Comparison of ENCODE assay signal across 8 cellular contexts in the genomic region with DNA sequence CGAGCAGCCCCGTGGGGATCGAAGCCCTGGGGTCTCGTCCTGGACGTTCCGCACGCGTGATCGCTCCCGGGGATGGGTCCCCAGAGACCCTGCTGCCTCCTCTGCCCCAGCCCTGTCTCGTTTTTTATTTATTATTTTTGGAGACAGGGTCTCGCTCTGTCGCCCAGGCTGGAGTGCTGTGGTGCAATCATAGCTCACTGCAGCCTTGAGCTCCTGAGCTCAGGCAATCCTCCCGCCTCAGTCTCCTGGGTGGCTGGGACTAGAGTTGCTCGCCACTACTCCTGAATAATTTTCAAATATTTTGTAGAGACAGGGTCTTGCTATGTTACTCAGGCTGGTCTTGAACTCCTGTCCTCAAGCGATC. TPM values are rescaled to one million over a fixed set of nuclear protein-coding genes. Genes with fewer than 3 reads are reported as not detected.
DNase-seq lines count a peak whose midpoint lies in the region; ATAC-seq and TF ChIP-seq lines count a peak whose summit lies in the region.

No MANE protein-coding gene starts in this region.

- no peaks in the 10 kb centered on the region for H3K27me3 Mint-ChIP-seq in MCF 10A (ENCODE audit: insufficient read depth, unreplicated experiment)
- peaks cover 6 to 7% of the 10 kb centered on the region in 2 donors for H3K27me3 Mint-ChIP-seq in natural killer cell treated with Interleukin-12 subunit alpha and Interleukin-12 subunit beta and Interleukin-15 and Interleukin-18, amount 100 ng/mL, for 72 hours

- no peak for DNase-seq in MCF 10A (ENCODE audit: unreplicated experiment)
- DNase-seq in natural killer cell treated with Interleukin-12 subunit alpha and Interleukin-12 subunit beta and Interleukin-15 and Interleukin-18, amount 100 ng/mL, for 72 hours (ENCODE audit: low spot score), result no peak
- no peak for DNase-seq in HK-2 (ENCODE audit: unreplicated experiment)
- DNase-seq in DMS153 (lab: John Stamatoyannopoulos, UW), result no peak
- no peak for DNase-seq in activated CD8-positive, alpha-beta memory T cell treated with anti-CD3 and anti-CD28 coated beads, Interleukin-2, amount 50 U/mL, for 4 hours
- no peak for DNase-seq in kidney glomerular epithelial cell (lab: John Stamatoyannopoulos, UW)

- peak overlapping the region in 5 of 10 experiments; percentile 31 to 95 (median 78); a peak in 9 of 20 replicates for H3K4me3 ChIP-seq in BLaER1 treated with 17β-estradiol and CSF1 and Interleukin-3, amounts not matched to agents 10 nM and 100 nM

- peak overlapping the region in 2 of 11 experiments; percentile 25 to 53; a peak in 3 of 22 replicates for H3K9ac ChIP-seq in BLaER1 treated with 17β-estradiol and CSF1 and Interleukin-3, amounts not matched to agents 10 nM and 100 nM

- H3K27ac Mint-ChIP-seq in MCF 10A (ENCODE audit: low read depth, unreplicated experiment), result no peak overlapping the region
- H3K27ac Mint-ChIP-seq in natural killer cell treated with Interleukin-12 subunit alpha and Interleukin-12 subunit beta and Interleukin-15 and Interleukin-18, amount 100 ng/mL, for 72 hours, result peak overlapping the region; percentile 22 to 73

- ATAC-seq in HG03175 (IDR thresholded peaks at IDR 0.05; ENCODE audit: unreplicated experiment), result peak; percentile 16
- ATAC-seq in natural killer cell treated with Interleukin-12 subunit alpha and Interleukin-12 subunit beta and Interleukin-15 and Interleukin-18, amount 100 ng/mL, for 72 hours, result no peak

- BruUV-seq in MCF 10A (replicated peaks; lab: Mats Ljungman, UMichigan), result no TSS peak

- peaks cover 41 to 75% (median 66%) of the 10 kb centered on the region in 10 experiments for H3K4me1 ChIP-seq in BLaER1 treated with 17β-estradiol and CSF1 and Interleukin-3, amounts not matched to agents 10 nM and 100 nM

- intact Hi-C loops in MCF 10A (cut with micrococcal nuclease), result loop anchor here (2.0 kb wide), 1 partner anchor 37 kb away; a partner anchor contains a TSS

- no peaks in the 10 kb centered on the region for H3K9me3 ChIP-seq in BLaER1 treated with 17β-estradiol and CSF1 and Interleukin-3, amounts not matched to agents 10 nM and 100 nM (replicated peaks in 1 of 11)

- peak overlapping the region; percentile 59 for H3K4me3 Mint-ChIP-seq in MCF 10A (ENCODE audit: unreplicated experiment)
- peak overlapping the region; percentile 83 for H3K4me3 Mint-ChIP-seq in natural killer cell treated with Interleukin-12 subunit alpha and Interleukin-12 subunit beta and Interleukin-15 and Interleukin-18, amount 100 ng/mL, for 72 hours

- H3K36me3 Mint-ChIP-seq in MCF 10A (ENCODE audit: insufficient read depth, unreplicated experiment), result peaks cover 6% of the 10 kb centered on the region
- H3K36me3 Mint-ChIP-seq in natural killer cell treated with Interleukin-12 subunit alpha and Interleukin-12 subunit beta and Interleukin-15 and Interleukin-18, amount 100 ng/mL, for 72 hours, result no peaks in the 10 kb centered on the region

- peaks cover 34% of the 10 kb centered on the region for H3K4me1 Mint-ChIP-seq in MCF 10A (ENCODE audit: insufficient read depth, unreplicated experiment)
- peaks cover 18 to 27% of the 10 kb centered on the region in 2 donors for H3K4me1 Mint-ChIP-seq in natural killer cell treated with Interleukin-12 subunit alpha and Interleukin-12 subunit beta and Interleukin-15 and Interleukin-18, amount 100 ng/mL, for 72 hours (ENCODE audit: low read depth in 2 of 2)

- CTCF ChIA-PET in MCF 10A (lab: Yijun Ruan, JAX), result interaction anchor here (0.6 to 1.0 kb wide), 5 partner anchors 10 to 52 kb away, joined by 3 to 4 read pairs (median 3); a partner anchor contains a TSS

- H3K4me2 ChIP-seq in BLaER1 treated with 17β-estradiol and CSF1 and Interleukin-3, amounts not matched to agents 10 nM and 100 nM, result peak overlapping the region; percentile 64 to 100 (median 80)

- peak overlapping the region in 5 of 11 experiments; percentile 28 to 71 (median 57); a peak in 8 of 22 replicates for H3K27ac ChIP-seq in BLaER1 treated with 17β-estradiol and CSF1 and Interleukin-3, amounts not matched to agents 10 nM and 100 nM

- no peak for TF ChIP-seq CTCF in MCF 10A (IDR thresholded peaks at IDR 0.05; ENCODE audit: unreplicated experiment)

- H3K36me3 ChIP-seq in BLaER1 treated with 17β-estradiol and CSF1 and Interleukin-3, amounts not matched to agents 10 nM and 100 nM, result no peaks in the 10 kb centered on the region

- H4K20me1 ChIP-seq in BLaER1 treated with 17β-estradiol and CSF1 and Interleukin-3, amounts not matched to agents 10 nM and 100 nM, result peaks cover 28 to 80% (median 54%) of the 10 kb centered on the region in 11 experiments; a peak in 21 of 22 replicates

- no peaks in the 10 kb centered on the region for H3K9me3 Mint-ChIP-seq in MCF 10A (ENCODE audit: unreplicated experiment)
- H3K9me3 Mint-ChIP-seq in natural killer cell treated with Interleukin-12 subunit alpha and Interleukin-12 subunit beta and Interleukin-15 and Interleukin-18, amount 100 ng/mL, for 72 hours, result no peaks in the 10 kb centered on the region

- peaks cover 54 to 91% (median 65%) of the 10 kb centered on the region in 11 experiments for H3K27me3 ChIP-seq in BLaER1 treated with 17β-estradiol and CSF1 and Interleukin-3, amounts not matched to agents 10 nM and 100 nM

- POLR2A ChIA-PET in MCF 10A (lab: Yijun Ruan, JAX), result interaction anchor here (0.8 to 1.7 kb wide), 4 partner anchors 19 to 113 kb away, joined by 3 to 10 read pairs (median 4); a partner anchor contains a TSS

RNA-seq across cellular contexts. Expression of a gene that starts 0.3 kb away (rescaled TPM):
- 21.9 and 24.2 TPM in 2 replicates for total RNA-seq in MCF 10A (2022)
- total RNA-seq in natural killer cell treated with Interleukin-12 subunit alpha and Interleukin-12 subunit beta and Interleukin-15 and Interleukin-18, amount 100 ng/mL, for 72 hours, result 10 to 100 TPM; 17.8 to 23.2 TPM

RNA-seq across cellular contexts. Expression of a gene that starts 18.8 kb away (rescaled TPM):
- total RNA-seq in MCF 10A (2022), result 15.3 and 18.9 TPM in 2 replicates
- 10 to 100 TPM; 16.9 to 24.2 TPM for total RNA-seq in natural killer cell treated with Interleukin-12 subunit alpha and Interleukin-12 subunit beta and Interleukin-15 and Interleukin-18, amount 100 ng/mL, for 72 hours

RNA-seq across cellular contexts. Expression of a gene that starts 36.4 kb away (rescaled TPM):
- total RNA-seq in MCF 10A (2022), result 71.5 and 81.9 TPM in 2 replicates
- 10 to 100 TPM; 76.4 to 99.9 TPM for total RNA-seq in natural killer cell treated with Interleukin-12 subunit alpha and Interleukin-12 subunit beta and Interleukin-15 and Interleukin-18, amount 100 ng/mL, for 72 hours

RNA-seq across cellular contexts. Expression of a gene that starts 36.5 kb away (rescaled TPM):
- 11.0 and 11.4 TPM in 2 replicates for total RNA-seq in MCF 10A (2022)
- total RNA-seq in natural killer cell treated with Interleukin-12 subunit alpha and Interleukin-12 subunit beta and Interleukin-15 and Interleukin-18, amount 100 ng/mL, for 72 hours, result 1 to 10 TPM; 8.0 to 9.2 TPM

RNA-seq across cellular contexts. Expression of a gene that starts 50.3 kb away (rescaled TPM):
- not detected in 2 replicates for total RNA-seq in MCF 10A (2022)
- not detected for total RNA-seq in natural killer cell treated with Interleukin-12 subunit alpha and Interleukin-12 subunit beta and Interleukin-15 and Interleukin-18, amount 100 ng/mL, for 72 hours
